In the genomic region with DNA sequence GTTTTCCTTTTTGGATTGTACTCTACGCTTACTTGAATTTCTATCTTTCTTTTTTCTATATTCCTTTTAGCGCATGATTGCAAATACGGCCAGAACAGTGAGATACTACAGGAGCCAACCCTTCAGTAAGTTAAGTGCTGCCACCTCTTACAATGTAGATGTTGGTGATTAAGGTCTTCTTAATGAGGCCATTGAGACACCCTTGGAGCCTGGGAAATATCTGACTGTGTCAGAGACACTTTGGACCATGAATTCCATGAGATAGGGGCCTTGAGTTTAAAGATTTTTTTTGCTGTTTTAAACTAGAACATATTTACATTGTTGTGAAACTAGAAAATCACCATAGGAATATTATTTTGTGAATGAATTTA, we compare ENCODE assay signal across 12 cellular contexts. TPM values are rescaled to one million over a fixed set of nuclear protein-coding genes. Genes with fewer than 3 reads are reported as not detected.
DNase-seq lines count a peak whose midpoint lies in the region; ATAC-seq, FAIRE-seq and TF ChIP-seq lines count a peak whose summit lies in the region.
"Had no signal": no experiment of that assay in that cellular context is flagged by ENCODE, and none has a peak within 500 bp of the region (broad histone marks: within the 10 kb centered on the region; RNA-seq: fewer than 3 reads in every experiment).

No MANE protein-coding gene starts in this region.

- H3K27ac Mint-ChIP-seq in chondrocyte (ENCODE audit: unreplicated experiment), result peak overlapping the region; percentile 90
- no peak overlapping the region for H3K27ac Mint-ChIP-seq in glutamatergic neuron (ENCODE audit: unreplicated experiment)
- H3K27ac Mint-ChIP-seq: naive B cell had no signal

- H3K9me3 Mint-ChIP-seq in chondrocyte (ENCODE audit: low read depth), result peaks cover 4% of the 10 kb centered on the region
- H3K9me3 Mint-ChIP-seq in glutamatergic neuron (ENCODE audit: unreplicated experiment), result no peaks in the 10 kb centered on the region

- H3K36me3 Mint-ChIP-seq in chondrocyte (ENCODE audit: low read depth), result no peaks in the 10 kb centered on the region
- no peaks in the 10 kb centered on the region for H3K36me3 Mint-ChIP-seq in glutamatergic neuron (ENCODE audit: unreplicated experiment)
- H3K36me3 Mint-ChIP-seq: naive B cell had no signal

- H3K27ac ChIP-seq in A549 (peak overlapping the region; percentile 83 to 90), mesodermal cell (ENCODE audit: low read depth, low read length, severe bottlenecking) (peak overlapping the region; percentile 60)

- 65% methylated on average over 3 of the region's 3 CpGs for WGBS in A549 (ENCODE audit: missing lambda C conversion rate)
- 100% methylated on average over 2 to 3 of the region's 3 CpGs for WGBS in mesodermal cell (ENCODE audit: insufficient coverage in 2 of 2), 2 experiments

- POLR2A ChIA-PET in A549 (lab: Yijun Ruan, JAX), result interaction anchor here (1.4 to 1.5 kb wide), 3 partner anchors 28 to 162 kb away, joined by 3 to 5 read pairs (median 4); no protein-coding TSS in a partner anchor

- peaks cover 50% of the 10 kb centered on the region for H3K4me1 ChIP-seq in A549
- H3K4me1 ChIP-seq in mesodermal cell (ENCODE audit: control insufficient read depth, insufficient read depth, low read length, poor library complexity, severe bottlenecking), result peaks cover 19% of the 10 kb centered on the region

- no peak for DNase-seq in A549 (ENCODE audit: low read depth in 1 of 2, low spot score in 1 of 2)
- no peak for DNase-seq in chondrocyte (ENCODE audit: low spot score)
- DNase-seq in glutamatergic neuron, result no peak
- DNase-seq in AML-193 (lab: John Stamatoyannopoulos, UW), result no peak
- DNase-seq in NCI-H526 (lab: John Stamatoyannopoulos, UW), result no peak
- no peak for DNase-seq in stimulated activated CD4-positive, alpha-beta T cell treated with anti-CD3 and anti-CD28 coated beads, Interleukin-15, amount 100 ng/mL, for 24 hours
- DNase-seq: activated CD4-positive, CD25-positive, alpha-beta regulatory T cell treated with anti-CD3 and anti-CD28 coated beads, Interleukin-2, amount 50 U/mL, for 72 hours; dorsolateral prefrontal cortex; naive B cell; RPMI8226 had no signal

- H3K27me3 Mint-ChIP-seq in chondrocyte (ENCODE audit: low read depth) (no peaks in the 10 kb centered on the region), glutamatergic neuron (ENCODE audit: unreplicated experiment) (no peaks in the 10 kb centered on the region)

- CTCF ChIA-PET in A549 (lab: Yijun Ruan, JAX), result interaction anchor here (1.0 to 2.9 kb wide), 4 partner anchors 10 to 162 kb away, joined by 3 to 19 read pairs (median 5); no protein-coding TSS in a partner anchor

- TF ChIP-seq CTCF in A549 (IDR thresholded peaks at IDR 0.05) (no peak), chondrocyte (IDR thresholded peaks at IDR 0.05) (no peak), glutamatergic neuron (IDR thresholded peaks at IDR 0.05; ENCODE audit: partially characterized antibody, unreplicated experiment) (no peak)

- peak overlapping the region; percentile 75 for H3K4me2 ChIP-seq in A549

- H3K9me3 ChIP-seq in A549 (0 out of 3 replicates have a peak, but pooled peaks cover 4% of the 10 kb centered on the region), mesodermal cell (ENCODE audit: control insufficient read depth, low read length) (no peaks in the 10 kb centered on the region)

- TF ChIP-seq RAD21 in A549 (conservative IDR thresholded peaks at IDR 0.05 in 1 of 2, IDR thresholded peaks at IDR 0.05 in 1 of 2), result no peak

- TF ChIP-seq EP300 in A549 (IDR thresholded peaks at IDR 0.05), result no peak

- ATAC-seq in A549, result peak in 1 of 2 experiments; percentile 14; a peak in 3 of 6 replicates
- peak; percentile 18 for ATAC-seq in HG03460 (IDR thresholded peaks at IDR 0.05; ENCODE audit: unreplicated experiment)

- no peaks in the 10 kb centered on the region for H3K36me3 ChIP-seq in mesodermal cell (ENCODE audit: control insufficient read depth, insufficient read depth, low read length)

- H3K4me3 ChIP-seq in A549, result no peak overlapping the region
- H3K4me3 ChIP-seq in mesodermal cell (ENCODE audit: extremely low read depth, insufficient read depth, low read length, poor library complexity, severe bottlenecking), result no peak overlapping the region
- H3K4me3 ChIP-seq: dorsolateral prefrontal cortex had no signal

- H3K4me1 Mint-ChIP-seq in chondrocyte (ENCODE audit: low read depth) (peaks cover 55% of the 10 kb centered on the region), glutamatergic neuron (ENCODE audit: low read depth, unreplicated experiment) (no peaks in the 10 kb centered on the region)
- H3K4me1 Mint-ChIP-seq: naive B cell had no signal

- no peak overlapping the region for H3K4me3 Mint-ChIP-seq in chondrocyte (ENCODE audit: unreplicated experiment)
- no peak overlapping the region for H3K4me3 Mint-ChIP-seq in glutamatergic neuron (ENCODE audit: unreplicated experiment)
- H3K4me3 Mint-ChIP-seq: naive B cell had no signal

- TF ChIP-seq POLR2A in A549 (IDR thresholded peaks at IDR 0.05; ENCODE audit: low read length), result no peak

- no peak for FAIRE-seq in A549 (lab: Jason Lieb, UNC)

TF ChIP-seq in A549, 52 proteins besides CTCF, POLR2A, EP300 and RAD21:
- TF ChIP-seq CHD2 (IDR thresholded peaks at IDR 0.05; ENCODE audit: low read length, partially characterized antibody) (no peak), FOXS1 (CRISPR knock-in tag; IDR thresholded peaks at IDR 0.05) (no peak), HOXA7 (CRISPR knock-in tag; IDR thresholded peaks at IDR 0.05) (no peak), NR3C1 (IDR thresholded peaks at IDR 0.05) (no peak), RFX5 (IDR thresholded peaks at IDR 0.05) (no peak), JUN (IDR thresholded peaks at IDR 0.05) (no peak), CBX8 (IDR thresholded peaks at IDR 0.05) (no peak), NFE2L2 (conservative IDR thresholded peaks at IDR 0.05; ENCODE audit: low read length) (no peak), RARB (CRISPR knock-in tag; IDR thresholded peaks at IDR 0.05) (no peak), NPAS2 (CRISPR knock-in tag; IDR thresholded peaks at IDR 0.05; ENCODE audit: borderline replicate concordance) (no peak)
- TF ChIP-seq, protein P1, sequence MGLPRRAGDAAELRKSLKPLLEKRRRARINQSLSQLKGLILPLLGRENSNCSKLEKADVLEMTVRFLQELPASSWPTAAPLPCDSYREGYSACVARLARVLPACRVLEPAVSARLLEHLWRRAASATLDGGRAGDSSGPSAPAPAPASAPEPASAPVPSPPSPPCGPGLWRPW (IDR thresholded peaks at IDR 0.05), result no peak
- TF ChIP-seq, protein P2, sequence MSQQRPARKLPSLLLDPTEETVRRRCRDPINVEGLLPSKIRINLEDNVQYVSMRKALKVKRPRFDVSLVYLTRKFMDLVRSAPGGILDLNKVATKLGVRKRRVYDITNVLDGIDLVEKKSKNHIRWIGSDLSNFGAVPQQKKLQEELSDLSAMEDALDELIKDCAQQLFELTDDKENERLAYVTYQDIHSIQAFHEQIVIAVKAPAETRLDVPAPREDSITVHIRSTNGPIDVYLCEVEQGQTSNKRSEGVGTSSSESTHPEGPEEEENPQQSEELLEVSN (IDR thresholded peaks at IDR 0.05; ENCODE audit: borderline replicate concordance, low read depth), result no peak
- TF ChIP-seq, protein P3, sequence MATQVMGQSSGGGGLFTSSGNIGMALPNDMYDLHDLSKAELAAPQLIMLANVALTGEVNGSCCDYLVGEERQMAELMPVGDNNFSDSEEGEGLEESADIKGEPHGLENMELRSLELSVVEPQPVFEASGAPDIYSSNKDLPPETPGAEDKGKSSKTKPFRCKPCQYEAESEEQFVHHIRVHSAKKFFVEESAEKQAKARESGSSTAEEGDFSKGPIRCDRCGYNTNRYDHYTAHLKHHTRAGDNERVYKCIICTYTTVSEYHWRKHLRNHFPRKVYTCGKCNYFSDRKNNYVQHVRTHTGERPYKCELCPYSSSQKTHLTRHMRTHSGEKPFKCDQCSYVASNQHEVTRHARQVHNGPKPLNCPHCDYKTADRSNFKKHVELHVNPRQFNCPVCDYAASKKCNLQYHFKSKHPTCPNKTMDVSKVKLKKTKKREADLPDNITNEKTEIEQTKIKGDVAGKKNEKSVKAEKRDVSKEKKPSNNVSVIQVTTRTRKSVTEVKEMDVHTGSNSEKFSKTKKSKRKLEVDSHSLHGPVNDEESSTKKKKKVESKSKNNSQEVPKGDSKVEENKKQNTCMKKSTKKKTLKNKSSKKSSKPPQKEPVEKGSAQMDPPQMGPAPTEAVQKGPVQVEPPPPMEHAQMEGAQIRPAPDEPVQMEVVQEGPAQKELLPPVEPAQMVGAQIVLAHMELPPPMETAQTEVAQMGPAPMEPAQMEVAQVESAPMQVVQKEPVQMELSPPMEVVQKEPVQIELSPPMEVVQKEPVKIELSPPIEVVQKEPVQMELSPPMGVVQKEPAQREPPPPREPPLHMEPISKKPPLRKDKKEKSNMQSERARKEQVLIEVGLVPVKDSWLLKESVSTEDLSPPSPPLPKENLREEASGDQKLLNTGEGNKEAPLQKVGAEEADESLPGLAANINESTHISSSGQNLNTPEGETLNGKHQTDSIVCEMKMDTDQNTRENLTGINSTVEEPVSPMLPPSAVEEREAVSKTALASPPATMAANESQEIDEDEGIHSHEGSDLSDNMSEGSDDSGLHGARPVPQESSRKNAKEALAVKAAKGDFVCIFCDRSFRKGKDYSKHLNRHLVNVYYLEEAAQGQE (IDR thresholded peaks at IDR 0.05), result no peak

RNA-seq across cellular contexts. Expression of a gene that starts 27.1 kb away (rescaled TPM):
- polyA plus RNA-seq in A549 (2011; rRNA removed) (76.7 and 80.7 TPM in 2 replicates), A549 (2017; fragmentation: RNase III; extraction: RNeasy Plus Mini Kit Qiagen cat#74134 plus additional on column Dnase treatment) (34.1 to 34.7 TPM (median 34.2 TPM) in 3 replicates)
- 13.8 and 14.9 TPM in 2 replicates for polyA plus RNA-seq in A549 (2012; cell fraction: cytosol; rRNA removed)
- 6.8 and 8.7 TPM in 2 replicates for polyA plus RNA-seq in A549 (2012; cell fraction: nucleus; rRNA removed)
- 52.0 and 55.0 TPM in 2 replicates for polyA minus RNA-seq in A549 (2011; rRNA and poly(A)+ RNA removed)
- total RNA-seq in chondrocyte (55.7 to 68.5 TPM (median 68.1 TPM) in 3 replicates), glutamatergic neuron (ENCODE audit: unreplicated experiment) (0.76 TPM)
- 24.4 TPM for polyA plus RNA-seq in mesodermal cell (2013, experiment 1 of 2)
- 23.1 TPM for polyA plus RNA-seq in mesodermal cell (2013, experiment 2 of 2)

Comparison
In these comparisons a context has a peak if more than half of its experiments do, and no peak if none do; other contexts are left out.
1. RNA of a gene that starts 27.1 kb away (total RNA-seq): 55.7 to 68.5 TPM in chondrocyte; 0.76 TPM in glutamatergic neuron (single experiment); every median in the first group is over 10 times any median in the second.